Comparison of ENCODE assay signal across 28 cellular contexts in genomic region chr6:120395330-120395729, GRCh38.
DNase-seq lines count a peak whose midpoint lies in the region; ATAC-seq, FAIRE-seq and TF ChIP-seq lines count a peak whose summit lies in the region.
"Had no signal": no experiment of that assay in that cellular context is flagged by ENCODE, and none has a peak within 500 bp of the region (broad histone marks: within the 10 kb centered on the region; RNA-seq: fewer than 3 reads in every experiment).

No MANE protein-coding gene starts in this region.

- TF ChIP-seq CTCF in HepG2 (CRISPR knock-in tag; IDR thresholded peaks at IDR 0.05) (no peak), right lobe of liver (IDR thresholded peaks at IDR 0.05) (no peak)

- TF ChIP-seq EP300 in HepG2 (IDR thresholded peaks at IDR 0.05; ENCODE audit: low read depth in 2 of 2, low read length in 2 of 2): no peak
- no peak for TF ChIP-seq EP300 in HepG2 (CRISPR knock-in tag; IDR thresholded peaks at IDR 0.05; ENCODE audit: borderline replicate concordance)

- H3K4me3 ChIP-seq in HepG2 (replicated peaks in 1 of 3; ENCODE audit: insufficient read depth in 1 of 3, low read depth in 2 of 3, low read length in 3 of 3) (no peak overlapping the region), right lobe of liver (no peak overlapping the region)
- H3K4me3 ChIP-seq: A549; BLaER1; BLaER1 treated with 17β-estradiol and CSF1 and Interleukin-3, amounts not matched to agents 10 nM and 100 nM had no signal

- FAIRE-seq in HepG2 (lab: Jason Lieb, UNC): no peak
- FAIRE-seq: A549, D721Med had no signal

- no peaks in the 10 kb centered on the region for H3K79me2 ChIP-seq in HepG2 (ENCODE audit: insufficient read depth, low read length)

- intact Hi-C loops in HepG2 (cut with micrococcal nuclease; ENCODE audit: unreplicated experiment): no loop called here
- intact Hi-C loops in right lobe of liver (cut with DNase I): no loop called here

- WGBS in HepG2 (ENCODE audit: low lambda C conversion rate): 75% methylated on average over 1 of the region's 1 CpG
- 42% methylated on average over 1 of the region's 1 CpG for WGBS in right lobe of liver (ENCODE audit: insufficient coverage, low coverage, low lambda C conversion rate, missing lambda C conversion rate)

- ATAC-seq in HepG2 (no peak), right lobe of liver (no peak)
- ATAC-seq: A549; CD8-positive, alpha-beta T cell had no signal

- no peaks in the 10 kb centered on the region for H4K20me1 ChIP-seq in HepG2 (ENCODE audit: insufficient read depth, low read length)
- H4K20me1 ChIP-seq: BLaER1; BLaER1 treated with 17β-estradiol and CSF1 and Interleukin-3, amounts not matched to agents 10 nM and 100 nM had no signal

- TF ChIP-seq POLR2A in HepG2 (IDR thresholded peaks at IDR 0.05; ENCODE audit: insufficient read depth in 1 of 2, low read depth in 2 of 2, low read length in 2 of 2) (no peak), right lobe of liver (IDR thresholded peaks at IDR 0.05) (no peak)

- POLR2A ChIA-PET in HepG2 (lab: Yijun Ruan, JAX): no interaction called here

- CTCF ChIA-PET in HepG2 (lab: Yijun Ruan, JAX; ENCODE audit: low intra/inter-chr PET ratio, low total read pairs): no interaction called here

- TF ChIP-seq RAD21 in HepG2 (CRISPR knock-in tag; IDR thresholded peaks at IDR 0.05): no peak

- no TSS peak for BruUV-seq in HepG2 (replicated peaks; lab: Mats Ljungman, UMichigan)

- H3K36me3 ChIP-seq in HepG2 (replicated peaks in 1 of 2; ENCODE audit: control insufficient read depth in 1 of 2, insufficient read depth in 2 of 2, low read length in 2 of 2) (no peaks in the 10 kb centered on the region), right lobe of liver (no peaks in the 10 kb centered on the region)
- H3K36me3 ChIP-seq: BE2C; BLaER1; BLaER1 treated with 17β-estradiol and CSF1 and Interleukin-3, amounts not matched to agents 10 nM and 100 nM had no signal

- no peak for DNase-seq in HepG2 (ENCODE audit: low spot score)
- no peak for DNase-seq in right lobe of liver
- DNase-seq: 8988T; ACHN; AML-193; BE2C; C1 segment of cervical spinal cord; Caco-2; Calu3; CD4-positive, alpha-beta memory T cell; CD4-positive, alpha-beta T cell; CD4-positive, CD25-positive, alpha-beta regulatory T cell; CD8-positive, alpha-beta memory T cell; CD8-positive, alpha-beta T cell; COR-L47; DMS 273 treated with DMSO at 0.1 percent for 48 hours; DMS153; DMS53; DMS79; DMS79 treated with DMSO at 0.1 percent for 48 hours; DND-41; EL had no signal

- H3K4me1 ChIP-seq in HepG2 (ENCODE audit: insufficient read depth, low read length) (no peaks in the 10 kb centered on the region), right lobe of liver (no peaks in the 10 kb centered on the region)
- H3K4me1 ChIP-seq: A549; BE2C; BLaER1; BLaER1 treated with 17β-estradiol and CSF1 and Interleukin-3, amounts not matched to agents 10 nM and 100 nM; Caco-2 had no signal

- no peaks in the 10 kb centered on the region for H3K27me3 ChIP-seq in HepG2 (ENCODE audit: control insufficient read depth in 1 of 2, insufficient read depth in 2 of 2, low read length in 2 of 2)
- H3K27me3 ChIP-seq in right lobe of liver: no peaks in the 10 kb centered on the region
- H3K27me3 ChIP-seq: BE2C; BLaER1; BLaER1 treated with 17β-estradiol and CSF1 and Interleukin-3, amounts not matched to agents 10 nM and 100 nM had no signal

- H3K27ac ChIP-seq in HepG2 (ENCODE audit: extremely low read length, insufficient read depth, low read length) (no peak overlapping the region), right lobe of liver (no peak overlapping the region)
- H3K27ac ChIP-seq: 22Rv1; A549; BLaER1; BLaER1 treated with 17β-estradiol and CSF1 and Interleukin-3, amounts not matched to agents 10 nM and 100 nM; C4-2B had no signal

- H3K9me3 ChIP-seq in HepG2 (ENCODE audit: low read length) (no peaks in the 10 kb centered on the region), right lobe of liver (no peaks in the 10 kb centered on the region)
- H3K9me3 ChIP-seq: A549; BE2C; BLaER1; BLaER1 treated with 17β-estradiol and CSF1 and Interleukin-3, amounts not matched to agents 10 nM and 100 nM; Caco-2 had no signal

- H2AFZ ChIP-seq in HepG2 (ENCODE audit: low read length): no peak overlapping the region

- no peak overlapping the region for H3K4me2 ChIP-seq in HepG2 (ENCODE audit: low read depth, low read length)
- H3K4me2 ChIP-seq: A549; BLaER1; BLaER1 treated with 17β-estradiol and CSF1 and Interleukin-3, amounts not matched to agents 10 nM and 100 nM had no signal

- in situ Hi-C loops in HepG2 (cut with HindIII; ENCODE audit: extremely low pct_ligation_motif_present, low pct_unique_long_range_greater_than_20kb): no loop called here

- H3K9ac ChIP-seq in HepG2 (ENCODE audit: insufficient read depth, low read depth, low read length): no peak overlapping the region
- H3K9ac ChIP-seq: BLaER1; BLaER1 treated with 17β-estradiol and CSF1 and Interleukin-3, amounts not matched to agents 10 nM and 100 nM had no signal

TF ChIP-seq in HepG2, 621 proteins besides CTCF, POLR2A, EP300 and RAD21 (continues in another document):
- TF ChIP-seq ZFAT (CRISPR knock-in tag; conservative IDR thresholded peaks at IDR 0.05): no peak
- no peak for TF ChIP-seq FLYWCH1 (CRISPR knock-in tag; IDR thresholded peaks at IDR 0.05)
- TF ChIP-seq MAFK (conservative IDR thresholded peaks at IDR 0.05 in 1 of 2, IDR thresholded peaks at IDR 0.05 in 1 of 2; ENCODE audit: low read length in 2 of 2): peak; percentile 73 to 82; a peak in 3 of 4 replicates
- no peak for TF ChIP-seq MEIS1 (CRISPR knock-in tag; IDR thresholded peaks at IDR 0.05; ENCODE audit: borderline replicate concordance)
- TF ChIP-seq HDAC2 (CRISPR knock-in tag; IDR thresholded peaks at IDR 0.05): no peak
- TF ChIP-seq CEBPB (IDR thresholded peaks at IDR 0.05; ENCODE audit: borderline replicate concordance, low read depth, low read length): no peak
- TF ChIP-seq ZNF503 (CRISPR knock-in tag; IDR thresholded peaks at IDR 0.05): no peak
- no peak for TF ChIP-seq ZNF691 (CRISPR knock-in tag; IDR thresholded peaks at IDR 0.05; ENCODE audit: borderline replicate concordance, low read depth)
- TF ChIP-seq ZNF577 (CRISPR knock-in tag; IDR thresholded peaks at IDR 0.05; ENCODE audit: borderline replicate concordance, low read depth): no peak
- no peak for TF ChIP-seq MTF1 (CRISPR knock-in tag; IDR thresholded peaks at IDR 0.05)
